Comparison of ENCODE assay signal across 26 cellular contexts in the genomic region with DNA sequence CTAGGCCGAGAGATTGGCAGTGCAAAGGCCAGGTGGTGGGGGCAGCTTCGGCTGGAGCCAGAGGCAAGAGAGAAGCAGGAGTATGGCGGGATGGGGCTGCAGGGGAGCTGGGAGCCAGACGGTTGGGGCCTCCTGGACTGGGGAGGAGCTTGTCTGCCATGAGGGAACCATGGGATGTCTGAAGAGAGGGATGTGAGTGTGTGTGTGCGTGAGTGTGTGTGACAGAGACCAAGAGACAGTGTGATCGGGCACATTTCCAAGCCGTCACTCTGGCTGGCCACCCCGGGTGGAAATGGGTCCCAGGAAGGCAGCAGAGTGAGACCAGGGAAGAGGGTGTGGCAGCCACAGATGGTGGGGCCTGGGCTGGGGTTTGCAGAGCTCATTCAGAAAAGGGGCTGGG. TPM values are rescaled to one million over a fixed set of nuclear protein-coding genes. Genes with fewer than 3 reads are reported as not detected.
"Had no signal": no experiment of that assay in that cellular context is flagged by ENCODE, and none has a peak within 500 bp of the region (broad histone marks: within the 10 kb centered on the region; RNA-seq: fewer than 3 reads in every experiment).

No MANE protein-coding gene starts in this region.

- DNase-seq: activated CD4-positive, alpha-beta T cell treated with anti-CD3 and anti-CD28 coated beads, Interleukin-2, amount 10 ng/mL, durations not matched to agents 24 days and 14 days; activated CD8-positive, alpha-beta T cell treated with anti-CD3 and anti-CD28 coated beads for 36 hours; activated naive CD4-positive, alpha-beta T cell treated with anti-CD3 and anti-CD28 coated beads, Interleukin-2, amount 10 ng/mL, durations not matched to agents 7 days and 5 days; activated naive CD8-positive, alpha-beta T cell treated with anti-CD3 and anti-CD28 coated beads, Interleukin-2, amount 50 U/mL, for 24 hours; activated T-cell treated with anti-CD3 and anti-CD28 coated beads, Interleukin-2, amount 50 U/mL, for 1 hour; effector memory CD4-positive, alpha-beta T cell; heart left ventricle; kidney; left ventricle myocardium inferior; mammary epithelial cell; mucosa of descending colon; naive B cell; right cardiac atrium; stimulated activated CD4-positive, alpha-beta T cell treated with anti-CD3 and anti-CD28 coated beads, Interleukin-15, amount 100 ng/mL, for 24 hours; stimulated activated CD4-positive, alpha-beta T cell treated with anti-CD3 and anti-CD28 coated beads, Interleukin-2, amount 100 ng/mL, for 48 hours; stimulated activated naive CD8-positive, alpha-beta T cell treated with anti-CD3 and anti-CD28 coated beads, Interleukin-15, amount 100 ng/mL, for 72 hours; testis had no signal

- H3K27me3 ChIP-seq: testis had no signal

- H3K4me3 ChIP-seq: esophagus muscularis mucosa, gastroesophageal sphincter, heart left ventricle, left ventricle myocardium inferior, mucosa of descending colon, prostate gland, skin epidermis, testis had no signal

- H3K27ac ChIP-seq: esophagus muscularis mucosa, gastroesophageal sphincter, heart left ventricle, left ventricle myocardium inferior, prostate gland, skin epidermis, testis had no signal

- H3K4me1 ChIP-seq: esophagus muscularis mucosa, gastroesophageal sphincter, heart left ventricle, left ventricle myocardium inferior, prostate gland, testis had no signal

- H3K36me3 ChIP-seq: esophagus muscularis mucosa, gastroesophageal sphincter, heart left ventricle, left ventricle myocardium inferior, prostate gland had no signal

- H3K9me3 ChIP-seq: esophagus muscularis mucosa, gastroesophageal sphincter, heart left ventricle, left ventricle myocardium inferior, mucosa of descending colon, prostate gland, testis had no signal

- ATAC-seq: activated CD8-positive, alpha-beta T cell treated with anti-CD3 and anti-CD28 coated beads for 36 hours; activated naive CD8-positive, alpha-beta T cell treated with anti-CD3 and anti-CD28 coated beads, Interleukin-2, amount 50 U/mL, for 24 hours; gastroesophageal sphincter; heart left ventricle; mucosa of descending colon; right cardiac atrium; stimulated activated naive CD8-positive, alpha-beta T cell treated with anti-CD3 and anti-CD28 coated beads, Interleukin-15, amount 100 ng/mL, for 72 hours had no signal

RNA-seq across cellular contexts. Expression of a gene that starts 13.8 kb away (rescaled TPM):
- total RNA-seq: activated CD4-positive, alpha-beta T cell treated with anti-CD3 and anti-CD28 coated beads, Interleukin-2, amount 10 ng/mL, durations not matched to agents 24 days and 14 days; activated CD8-positive, alpha-beta T cell treated with anti-CD3 and anti-CD28 coated beads for 36 hours; activated T-helper 2 cell treated with anti-CD3 and anti-CD28 coated beads, Interferon-gamma antibody, Interleukin-2, Interleukin-4, amounts not matched to agents 10 μg/mL and 5 μg/mL and 100 μg/mL, durations not matched to agents 14 hours and 24 hours and 36 hours; endothelial cell of umbilical vein; osteoblast; T-helper 1 cell treated with Interleukin-12 subunit alpha and Interleukin-12 subunit beta and Interleukin-4 antibody, amounts not matched to agents 30 ng/mL and 1 ng/mL, for 36 hours had no signal
- polyA plus RNA-seq: aorta, endothelial cell of umbilical vein had no signal
